7 cellular contexts compared by ENCODE assay signal in the genomic region with DNA sequence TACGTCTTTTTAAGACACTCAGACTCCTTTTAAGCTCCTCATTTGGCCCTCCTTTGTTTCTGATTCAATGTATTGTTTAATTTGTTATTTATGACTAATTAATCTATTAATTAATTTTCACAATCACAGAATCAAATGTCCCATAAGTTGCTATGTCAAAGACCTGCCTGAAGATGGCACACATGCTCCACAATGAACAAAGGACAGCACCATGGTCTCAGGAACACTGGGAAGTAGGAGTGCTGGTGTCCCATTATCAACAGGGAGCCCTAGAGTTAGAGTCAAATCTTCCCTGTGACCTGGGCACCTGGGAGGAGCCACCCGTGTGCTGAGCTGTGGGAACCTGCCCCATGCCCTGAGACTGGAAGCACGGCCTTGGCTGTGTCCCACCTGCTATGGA.
DNase-seq lines count a peak whose midpoint lies in the region; ATAC-seq and TF ChIP-seq lines count a peak whose summit lies in the region.
"Not testable (repeated sequence)": the region's sequence is repeated elsewhere in the genome, so short reads cannot be mapped to it uniquely, and the experiment has no call there.

No MANE protein-coding gene starts in this region.

- in situ Hi-C loops in GM13977 (cut with MboI; ENCODE audit: low pct_unique_long_range_greater_than_20kb, low sequenced_read_pairs, unreplicated experiment) = not testable (repeated sequence)

- not testable (repeated sequence) for H3K9me3 ChIP-seq in OCI-LY7 (ENCODE audit: low read length)

- H3K79me2 ChIP-seq in OCI-LY7 (ENCODE audit: insufficient read depth, low read depth, low read length) = not testable (repeated sequence)

- not testable (repeated sequence) for H3K4me3 ChIP-seq in AG09309 (ENCODE audit: control insufficient read depth, low read depth, low read length); OCI-LY7 (ENCODE audit: low read depth, low read length, poor library complexity, severe bottlenecking)

- not testable (repeated sequence) for H3K36me3 Mint-ChIP-seq in MCF 10A (ENCODE audit: insufficient read depth, unreplicated experiment)

- intact Hi-C loops in OCI-LY7 (cut with micrococcal nuclease; ENCODE audit: unreplicated experiment); MCF 10A (cut with micrococcal nuclease): not testable (repeated sequence)

- BruUV-seq in OCI-LY7 (replicated peaks; lab: Mats Ljungman, UMichigan); MCF 10A (replicated peaks; lab: Mats Ljungman, UMichigan): not testable (repeated sequence)

- TF ChIP-seq CTCF in AG09309 (IDR thresholded peaks at IDR 0.05; ENCODE audit: control insufficient read depth, insufficient read depth, low read depth, low read length, missing control alignments) = peak; percentile 7
- TF ChIP-seq CTCF in GM13977 (IDR thresholded peaks at IDR 0.05; ENCODE audit: extremely low read depth, insufficient read depth, missing control alignments) = peak; percentile 16
- peak; percentile 41; the same call in 1 of the 2 replicates for TF ChIP-seq CTCF in OCI-LY7 (conservative IDR thresholded peaks at IDR 0.05; ENCODE audit: low read length)
- TF ChIP-seq CTCF in MCF 10A (IDR thresholded peaks at IDR 0.05; ENCODE audit: unreplicated experiment) = peak; percentile 27

- H4K20me1 ChIP-seq in OCI-LY7 (ENCODE audit: insufficient read depth, low read length) = not testable (repeated sequence)

- CTCF ChIA-PET in OCI-LY7 (lab: Charles Lee; ENCODE audit: unreplicated experiment); MCF 10A (lab: Yijun Ruan, JAX): not testable (repeated sequence)

- not testable (repeated sequence) for H3K4me2 ChIP-seq in OCI-LY7 (ENCODE audit: low read length)

- H3K27ac Mint-ChIP-seq in MCF 10A (ENCODE audit: low read depth, unreplicated experiment) = not testable (repeated sequence)

- not testable (repeated sequence) for H2AFZ ChIP-seq in OCI-LY7 (ENCODE audit: low read length)

- not testable (repeated sequence) for H3K9me2 ChIP-seq in OCI-LY7 (ENCODE audit: insufficient read depth, low read length)

- H3K27ac ChIP-seq in OCI-LY7 (ENCODE audit: low read depth, low read length, poor library complexity, severe bottlenecking) = not testable (repeated sequence)

- not testable (repeated sequence) for DNase-seq in AG09309 (ENCODE audit: low read depth); GM13977 (ENCODE audit: low spot score); MCF 10A (ENCODE audit: unreplicated experiment); left lobe of liver (ENCODE audit: low spot score)
- peak; percentile 30 for DNase-seq in Daoy (ENCODE audit: low read depth)
- peak; percentile 24 for DNase-seq in OCI-LY7 (ENCODE audit: low spot score)

- TF ChIP-seq RAD21 in Ishikawa (IDR thresholded peaks at IDR 0.05; ENCODE audit: low read depth) = peak; percentile 23; the same call in 1 of the 2 replicates

- H3K36me3 ChIP-seq in OCI-LY7 (ENCODE audit: insufficient read depth, low read length) = not testable (repeated sequence)

- TF ChIP-seq EP300 in Ishikawa (IDR thresholded peaks at IDR 0.05; ENCODE audit: borderline replicate concordance) = not testable (repeated sequence)

- not testable (repeated sequence) for H3K4me1 ChIP-seq in OCI-LY7 (ENCODE audit: insufficient read depth, low read length, poor library complexity, severe bottlenecking)

- not testable (repeated sequence) for H3K9me3 Mint-ChIP-seq in MCF 10A (ENCODE audit: unreplicated experiment)

- peak; percentile 44 for ATAC-seq in left lobe of liver

- POLR2A ChIA-PET in OCI-LY7 (lab: Charles Lee); MCF 10A (lab: Yijun Ruan, JAX): not testable (repeated sequence)

- not testable (repeated sequence) for H3K4me3 Mint-ChIP-seq in MCF 10A (ENCODE audit: unreplicated experiment)

- not testable (repeated sequence) for H3K4me1 Mint-ChIP-seq in MCF 10A (ENCODE audit: insufficient read depth, unreplicated experiment)

- peaks cover 14% of the 10 kb centered on the region for H3K27me3 Mint-ChIP-seq in MCF 10A (ENCODE audit: insufficient read depth, unreplicated experiment)
